9 cellular contexts compared by ENCODE assay signal in the genomic region with DNA sequence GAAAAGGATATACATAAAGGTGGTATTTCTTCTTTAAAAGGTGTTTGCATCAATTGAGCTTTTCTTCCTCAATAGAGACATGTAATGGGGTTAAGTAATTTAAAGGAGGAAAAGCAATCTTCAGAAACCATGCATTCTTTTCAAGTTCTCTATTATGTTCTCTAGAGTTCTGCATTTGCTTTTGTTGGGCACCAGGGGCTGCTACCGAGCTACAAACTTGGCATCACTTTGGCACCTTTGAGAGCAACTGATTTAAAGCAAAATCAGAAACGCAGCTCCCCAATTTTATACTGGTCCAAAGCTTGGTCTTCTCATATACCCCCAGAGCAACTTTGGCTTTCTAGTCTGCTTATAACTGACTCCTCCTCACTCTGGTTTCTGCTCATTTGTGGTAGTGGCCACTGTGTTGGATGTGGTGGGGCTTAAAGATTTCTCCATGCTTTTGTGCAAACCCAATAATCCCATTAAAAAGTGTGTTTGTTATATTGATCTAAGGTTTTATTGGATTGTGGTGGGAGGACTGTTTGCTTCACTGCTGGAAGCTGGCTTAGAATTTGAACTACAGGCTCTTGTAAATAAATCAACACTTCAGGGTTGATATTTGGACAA.
A peak's percentile ranks its signal among the peaks of the same experiment; 100 is the strongest.
DNase-seq lines count a peak whose midpoint lies in the region; ATAC-seq and TF ChIP-seq lines count a peak whose summit lies in the region.
"Had no signal": no experiment of that assay in that cellular context is flagged by ENCODE, and none has a peak within 500 bp of the region (broad histone marks: within the 10 kb centered on the region; RNA-seq: fewer than 3 reads in every experiment).

No MANE protein-coding gene starts in this region.

- H3K27me3 ChIP-seq in suprapubic skin: no peaks in the 10 kb centered on the region
- no peaks in the 10 kb centered on the region for H3K27me3 ChIP-seq in CD8-positive, alpha-beta memory T cell (ENCODE audit: insufficient read depth, low read length, poor library complexity, severe bottlenecking)
- H3K27me3 ChIP-seq in CD8-positive, alpha-beta T cell (ENCODE audit: insufficient read depth, low read length): no peaks in the 10 kb centered on the region

- DNase-seq in DMS114 treated with DMSO at 0.1 percent for 48 hours (lab: John Stamatoyannopoulos, UW; ENCODE audit: unreplicated experiment) (peak; percentile 7), M059J (ENCODE audit: low read depth) (peak; percentile 57), SW480 (ENCODE audit: low spot score) (peak; percentile 64), hepatic stellate cell (ENCODE audit: low spot score) (peak; percentile 12), suprapubic skin (ENCODE audit: low spot score in 2 of 2) (no peak)
- no peak for DNase-seq in CD8-positive, alpha-beta memory T cell
- no peak for DNase-seq in CD8-positive, alpha-beta T cell

- 0% methylated on average over 2 of the region's 2 CpGs for WGBS in suprapubic skin

- peaks cover 0 to 15% (median under 1%) of the 10 kb centered on the region in 5 donors for H3K9me3 Mint-ChIP-seq in CD8-positive, alpha-beta memory T cell
- peaks cover 4% of the 10 kb centered on the region for H3K9me3 Mint-ChIP-seq in CD8-positive, alpha-beta T cell
- H3K9me3 Mint-ChIP-seq: memory B cell had no signal

- no peaks in the 10 kb centered on the region for H3K9me3 ChIP-seq in suprapubic skin
- H3K9me3 ChIP-seq in CD8-positive, alpha-beta memory T cell (ENCODE audit: low read length): no peaks in the 10 kb centered on the region
- H3K9me3 ChIP-seq in CD8-positive, alpha-beta T cell (ENCODE audit: low read length): no peaks in the 10 kb centered on the region

- H3K4me1 Mint-ChIP-seq in CD8-positive, alpha-beta memory T cell: no peaks in the 10 kb centered on the region
- H3K4me1 Mint-ChIP-seq in CD8-positive, alpha-beta T cell (ENCODE audit: low read depth): no peaks in the 10 kb centered on the region
- H3K4me1 Mint-ChIP-seq: memory B cell had no signal

- ATAC-seq in GM21360 (IDR thresholded peaks at IDR 0.05; ENCODE audit: unreplicated experiment): peak; percentile 73
- no peak for ATAC-seq in CD8-positive, alpha-beta T cell

- no peak for TF ChIP-seq EP300 in suprapubic skin (IDR thresholded peaks at IDR 0.05)

- H3K4me3 Mint-ChIP-seq in CD8-positive, alpha-beta memory T cell: no peak overlapping the region
- no peak overlapping the region for H3K4me3 Mint-ChIP-seq in CD8-positive, alpha-beta T cell
- H3K4me3 Mint-ChIP-seq: memory B cell had no signal

- no peak for TF ChIP-seq POLR2A in suprapubic skin (IDR thresholded peaks at IDR 0.05)

- no peaks in the 10 kb centered on the region for H3K27me3 Mint-ChIP-seq in CD8-positive, alpha-beta memory T cell
- H3K27me3 Mint-ChIP-seq in CD8-positive, alpha-beta T cell (ENCODE audit: low read depth): no peaks in the 10 kb centered on the region
- H3K27me3 Mint-ChIP-seq: memory B cell had no signal

- intact Hi-C loops in CD8-positive, alpha-beta T cell (cut with DNase I, micrococcal nuclease): no loop called here

- no peak overlapping the region for H3K27ac Mint-ChIP-seq in CD8-positive, alpha-beta memory T cell
- H3K27ac Mint-ChIP-seq in CD8-positive, alpha-beta T cell: no peak overlapping the region
- H3K27ac Mint-ChIP-seq: memory B cell had no signal

- H3K4me3 ChIP-seq in suprapubic skin: no peak overlapping the region
- no peak overlapping the region for H3K4me3 ChIP-seq in CD8-positive, alpha-beta memory T cell (ENCODE audit: low read length)
- H3K4me3 ChIP-seq in CD8-positive, alpha-beta T cell (ENCODE audit: low read depth, low read length): no peak overlapping the region

- peak; percentile 19 to 49 for TF ChIP-seq CTCF in suprapubic skin (IDR thresholded peaks at IDR 0.05)
- TF ChIP-seq CTCF in CD8-positive, alpha-beta T cell (IDR thresholded peaks at IDR 0.05): no peak

- POLR2A ChIA-PET in CD8-positive, alpha-beta memory T cell (lab: Charles Lee): no interaction called here
- POLR2A ChIA-PET in CD8-positive, alpha-beta T cell (lab: Charles Lee): no interaction called here

- H3K4me1 ChIP-seq in suprapubic skin: no peaks in the 10 kb centered on the region
- no peaks in the 10 kb centered on the region for H3K4me1 ChIP-seq in CD8-positive, alpha-beta memory T cell (ENCODE audit: insufficient read depth, low read length)
- no peaks in the 10 kb centered on the region for H3K4me1 ChIP-seq in CD8-positive, alpha-beta T cell (ENCODE audit: insufficient read depth, low read length)

- no peaks in the 10 kb centered on the region for H3K36me3 ChIP-seq in suprapubic skin
- no peaks in the 10 kb centered on the region for H3K36me3 ChIP-seq in CD8-positive, alpha-beta memory T cell (ENCODE audit: insufficient read depth, low read length)
- H3K36me3 ChIP-seq in CD8-positive, alpha-beta T cell (ENCODE audit: insufficient read depth, low read length): no peaks in the 10 kb centered on the region

- H3K36me3 Mint-ChIP-seq in CD8-positive, alpha-beta memory T cell: no peaks in the 10 kb centered on the region
- H3K36me3 Mint-ChIP-seq in CD8-positive, alpha-beta T cell: no peaks in the 10 kb centered on the region
- H3K36me3 Mint-ChIP-seq: memory B cell had no signal

- CTCF ChIA-PET in CD8-positive, alpha-beta memory T cell (lab: Charles Lee): no interaction called here
- CTCF ChIA-PET in CD8-positive, alpha-beta T cell (lab: Charles Lee): no interaction called here

- H3K27ac ChIP-seq in suprapubic skin: no peak overlapping the region
- H3K27ac ChIP-seq in CD8-positive, alpha-beta memory T cell (ENCODE audit: low read depth, low read length): no peak overlapping the region
- no peak overlapping the region for H3K27ac ChIP-seq in CD8-positive, alpha-beta T cell (ENCODE audit: low read depth, low read length)

Comparison
In these comparisons a context has a peak if more than half of its experiments do, and no peak if none do; other contexts are left out.
1. DNase-seq: peak in DMS114 treated with DMSO at 0.1 percent for 48 hours (single experiment), M059J (single experiment), SW480 (single experiment) and hepatic stellate cell (single experiment); none in suprapubic skin (0 of 2), CD8-positive, alpha-beta memory T cell (0 of 5) and CD8-positive, alpha-beta T cell (0 of 7).